Comparison of ENCODE assay signal across 9 cellular contexts in the genomic region with DNA sequence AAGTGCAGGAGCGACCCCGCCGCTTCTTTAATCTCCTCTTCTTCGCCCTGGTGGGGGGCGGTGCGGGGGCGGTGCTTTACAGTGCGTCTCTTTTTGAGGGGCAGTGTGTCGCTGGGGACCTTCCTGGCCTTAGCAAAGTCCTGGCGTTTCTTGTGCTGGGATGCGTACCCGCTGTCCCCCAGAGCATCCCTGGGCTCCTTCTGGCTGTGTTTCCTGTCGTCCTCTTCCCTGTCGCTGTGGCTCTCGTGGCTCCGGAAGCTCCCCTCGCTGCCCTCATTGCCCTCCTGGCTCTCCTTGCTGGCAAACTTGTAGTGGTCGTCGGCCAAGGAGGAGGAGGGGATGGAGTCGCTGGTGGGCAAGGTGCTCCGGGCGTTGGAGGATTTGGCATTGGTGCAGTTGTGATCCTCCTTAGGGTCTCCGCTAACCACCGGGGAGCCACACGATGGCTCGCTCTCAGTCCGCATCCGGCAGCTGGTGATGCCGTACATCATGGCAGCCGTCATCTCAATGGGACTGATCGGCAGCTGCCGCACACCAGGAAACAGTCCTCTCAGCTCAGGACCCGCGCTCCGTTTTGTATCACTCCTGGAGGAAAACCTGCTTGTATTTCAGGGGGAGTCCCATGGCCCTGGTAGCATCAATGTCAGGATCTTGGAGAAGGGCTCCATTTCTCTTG. TPM values are rescaled to one million over a fixed set of nuclear protein-coding genes. Genes with fewer than 3 reads are reported as not detected.
A peak's percentile ranks its signal among the peaks of the same experiment; 100 is the strongest.
DNase-seq lines count a peak whose midpoint lies in the region; ATAC-seq and TF ChIP-seq lines count a peak whose summit lies in the region.
"Had no signal": no experiment of that assay in that cellular context is flagged by ENCODE, and none has a peak within 500 bp of the region (broad histone marks: within the 10 kb centered on the region; RNA-seq: fewer than 3 reads in every experiment).

No MANE protein-coding gene starts in this region.

- in situ Hi-C loops in KBM-7 (cut with MboI; ENCODE audit: low pct_unique_long_range_greater_than_20kb, low sequenced_read_pairs): no loop called here

- TF ChIP-seq CTCF in HFFc6 (IDR thresholded peaks at IDR 0.05): no peak

- H3K27ac Mint-ChIP-seq in HFFc6 (no peak overlapping the region), immature natural killer cell (peak overlapping the region in 2 of 6 donors; percentile 33 to 69)
- H3K27ac Mint-ChIP-seq: nephron had no signal

- peak; percentile 4 for DNase-seq in AG20443 (ENCODE audit: low spot score)
- DNase-seq in HFFc6: no peak
- DNase-seq in activated CD4-positive, alpha-beta T cell treated with anti-CD3 and anti-CD28 coated beads, Interleukin-2, amount 50 U/mL, for 1 hour: peak; percentile 0
- no peak for DNase-seq in immature natural killer cell
- no peak for DNase-seq in KBM-7

- peak overlapping the region; percentile 80; the same call in 1 of the 2 replicates for H3K4me3 Mint-ChIP-seq in HFFc6
- H3K4me3 Mint-ChIP-seq in immature natural killer cell: peak overlapping the region; percentile 71 to 89 (median 83)
- H3K4me3 Mint-ChIP-seq: nephron had no signal

- H3K27me3 Mint-ChIP-seq in HFFc6 (ENCODE audit: insufficient read depth) (peaks cover 4% of the 10 kb centered on the region; the same call in 1 of the 2 replicates), immature natural killer cell (ENCODE audit: low read depth in 3 of 3) (peaks cover 6 to 18% (median 6%) of the 10 kb centered on the region in 3 donors)

- ATAC-seq in HG03521 (IDR thresholded peaks at IDR 0.05; ENCODE audit: unreplicated experiment) (no peak), GM21723 (IDR thresholded peaks at IDR 0.05; ENCODE audit: unreplicated experiment) (no peak), GM21423 (IDR thresholded peaks at IDR 0.05; ENCODE audit: unreplicated experiment) (no peak)

- H3K9me3 Mint-ChIP-seq in HFFc6 (no peaks in the 10 kb centered on the region), immature natural killer cell (no peaks in the 10 kb centered on the region)

- H3K4me1 Mint-ChIP-seq in HFFc6 (ENCODE audit: low read depth): peaks cover under 1% of the 10 kb centered on the region; the same call in 1 of the 2 replicates
- peaks cover 4 to 7% of the 10 kb centered on the region in 2 donors for H3K4me1 Mint-ChIP-seq in immature natural killer cell
- H3K4me1 Mint-ChIP-seq: nephron had no signal

- no peaks in the 10 kb centered on the region for H3K36me3 Mint-ChIP-seq in HFFc6 (ENCODE audit: low read depth)
- H3K36me3 Mint-ChIP-seq in immature natural killer cell: no peaks in the 10 kb centered on the region

RNA-seq across cellular contexts. Expression of a gene that starts 30.4 kb away (rescaled TPM):
- 1 to 10 TPM; 1.4 to 3.2 (median 2.7) TPM for total RNA-seq in HFFc6 (2021; fragmentation: NEBNext Ultra II Directional; extraction: Animal tissue kit (Norgen Biotek cat#: 25700))
- under 1 TPM in 1 of 3 donors, not detected in 2; 0.92 TPM for polyA plus RNA-seq in immature natural killer cell

RNA-seq across cellular contexts. Expression of a gene that starts 52.4 kb away (rescaled TPM):
- total RNA-seq in HFFc6 (2021; fragmentation: NEBNext Ultra II Directional; extraction: Animal tissue kit (Norgen Biotek cat#: 25700)): 1 to 10 TPM; 8.2 to 9.7 (median 8.4) TPM
- 10 to 100 TPM in 1 of 3 donors, 1 to 10 TPM in 2; 5.3 to 10.4 (median 8.3) TPM for polyA plus RNA-seq in immature natural killer cell

Comparison
In these comparisons a context has a peak if more than half of its experiments do, and no peak if none do; other contexts are left out.
1. DNase-seq: peak in AG20443 (single experiment) and activated CD4-positive, alpha-beta T cell treated with anti-CD3 and anti-CD28 coated beads, Interleukin-2, amount 50 U/mL, for 1 hour (single experiment); none in HFFc6 (single experiment), immature natural killer cell (0 of 3) and KBM-7 (single experiment).